In genomic region chr17:45423304-45423703, GRCh38 we compare ENCODE assay signal across 20 cellular contexts. TPM values are rescaled to one million over a fixed set of nuclear protein-coding genes. Genes with fewer than 3 reads are reported as not detected.
DNase-seq lines count a peak whose midpoint lies in the region; ATAC-seq, FAIRE-seq and TF ChIP-seq lines count a peak whose summit lies in the region.
"Had no signal": no experiment of that assay in that cellular context is flagged by ENCODE, and none has a peak within 500 bp of the region (broad histone marks: within the 10 kb centered on the region; RNA-seq: fewer than 3 reads in every experiment).

No MANE protein-coding gene starts in this region.

- H3K4me2 ChIP-seq in HepG2 (ENCODE audit: low read depth, low read length) = peak overlapping the region; percentile 90
- no peak overlapping the region for H3K4me2 ChIP-seq in K562 (ENCODE audit: insufficient read depth, low read length)
- peak overlapping the region; percentile 73 for H3K4me2 ChIP-seq in hepatocyte
- H3K4me2 ChIP-seq: BLaER1 had no signal

- ATAC-seq in HepG2 (no peak), right lobe of liver (no peak), K562 (no peak), HG03521 (IDR thresholded peaks at IDR 0.05; ENCODE audit: unreplicated experiment) (no peak)
- ATAC-seq: CD8-positive, alpha-beta T cell had no signal

- no peaks in the 10 kb centered on the region for H3K36me3 Mint-ChIP-seq in activated naive CD8-positive, alpha-beta T cell treated with anti-CD3 and anti-CD28 coated beads for 36 hours
- H3K36me3 Mint-ChIP-seq: CD8-positive, alpha-beta T cell had no signal

- H3K9me3 ChIP-seq in HepG2 (ENCODE audit: low read length) (no peaks in the 10 kb centered on the region), right lobe of liver (no peaks in the 10 kb centered on the region), K562 (replicated peaks; ENCODE audit: control insufficient read depth, insufficient read depth, low read depth, low read length) (no peaks in the 10 kb centered on the region; the same call in 1 of the 2 replicates), hepatocyte (ENCODE audit: low read depth) (no peaks in the 10 kb centered on the region)
- H3K9me3 ChIP-seq: BLaER1 had no signal

- H3K27ac ChIP-seq in HepG2 (ENCODE audit: extremely low read length, insufficient read depth, low read length) (no peak overlapping the region), right lobe of liver (no peak overlapping the region), K562 (ENCODE audit: extremely low read depth, low read depth, low read length) (no peak overlapping the region), hepatocyte (peak overlapping the region; percentile 23)
- H3K27ac ChIP-seq: BLaER1 had no signal

- H3K9me1 ChIP-seq in K562 (ENCODE audit: control insufficient read depth, insufficient read depth, low read length) = no peaks in the 10 kb centered on the region

- peaks cover 0 to 7% of the 10 kb centered on the region in 2 experiments; a peak in 2 of 5 replicates for H3K27me3 ChIP-seq in HepG2 (ENCODE audit: control insufficient read depth in 1 of 2, insufficient read depth in 2 of 2, low read length in 2 of 2)
- no peaks in the 10 kb centered on the region for H3K27me3 ChIP-seq in right lobe of liver
- H3K27me3 ChIP-seq in K562 (ENCODE audit: control insufficient read depth in 2 of 2, insufficient read depth in 2 of 2, low read length in 2 of 2) = no peaks in the 10 kb centered on the region
- peaks cover 2% of the 10 kb centered on the region for H3K27me3 ChIP-seq in hepatocyte
- H3K27me3 ChIP-seq: BLaER1 had no signal

- H3K9ac ChIP-seq in HepG2 (ENCODE audit: insufficient read depth, low read depth, low read length) = no peak overlapping the region
- H3K9ac ChIP-seq in K562 (ENCODE audit: insufficient read depth in 1 of 2, low read depth in 2 of 2, low read length in 2 of 2) = no peak overlapping the region
- H3K9ac ChIP-seq: BLaER1 had no signal

- peaks cover 33% of the 10 kb centered on the region for H3K79me2 ChIP-seq in HepG2 (ENCODE audit: insufficient read depth, low read length)
- H3K79me2 ChIP-seq in K562 (ENCODE audit: control insufficient read depth, insufficient read depth, low read length) = no peaks in the 10 kb centered on the region
- peaks cover 60% of the 10 kb centered on the region for H3K79me2 ChIP-seq in hepatocyte

- TF ChIP-seq EP300 in HepG2 (IDR thresholded peaks at IDR 0.05; ENCODE audit: low read depth in 2 of 2, low read length in 2 of 2) (no peak), HepG2 (CRISPR knock-in tag; IDR thresholded peaks at IDR 0.05; ENCODE audit: borderline replicate concordance) (no peak), K562 (IDR thresholded peaks at IDR 0.05; ENCODE audit: low read length) (no peak)

- H3K4me3 Mint-ChIP-seq in activated naive CD8-positive, alpha-beta T cell treated with anti-CD3 and anti-CD28 coated beads for 36 hours = no peak overlapping the region
- H3K4me3 Mint-ChIP-seq: CD8-positive, alpha-beta T cell had no signal

- TF ChIP-seq CTCF in HepG2 (CRISPR knock-in tag; IDR thresholded peaks at IDR 0.05) (no peak), right lobe of liver (IDR thresholded peaks at IDR 0.05) (no peak), K562 (IDR thresholded peaks at IDR 0.05 in 2 of 3, conservative IDR thresholded peaks at IDR 0.05 in 1 of 3; ENCODE audit: insufficient read depth in 2 of 3, low read depth in 1 of 3, low read length in 3 of 3) (no peak), hepatocyte (IDR thresholded peaks at IDR 0.05; ENCODE audit: poor library complexity) (no peak)

- no peak for TF ChIP-seq POLR2A in HepG2 (IDR thresholded peaks at IDR 0.05; ENCODE audit: insufficient read depth in 1 of 2, low read depth in 2 of 2, low read length in 2 of 2)
- TF ChIP-seq POLR2A in right lobe of liver (IDR thresholded peaks at IDR 0.05) = no peak
- no peak for TF ChIP-seq POLR2A in K562 (conservative IDR thresholded peaks at IDR 0.05)

- FAIRE-seq in HepG2 (lab: Jason Lieb, UNC) (no peak), K562 (lab: Jason Lieb, UNC) (no peak)
- FAIRE-seq: D721Med, GM12892, GM18507 had no signal

- intact Hi-C loops in HepG2 (cut with micrococcal nuclease; ENCODE audit: unreplicated experiment) = no loop called here
- intact Hi-C loops in right lobe of liver (cut with DNase I) = no loop called here
- intact Hi-C loops in K562 (cut with micrococcal nuclease) = no loop called here

- H3K9me3 Mint-ChIP-seq in activated naive CD8-positive, alpha-beta T cell treated with anti-CD3 and anti-CD28 coated beads for 36 hours = no peaks in the 10 kb centered on the region
- H3K9me3 Mint-ChIP-seq: CD8-positive, alpha-beta T cell had no signal

- CTCF ChIA-PET in HepG2 (lab: Yijun Ruan, JAX; ENCODE audit: low intra/inter-chr PET ratio, low total read pairs) = no interaction called here
- CTCF ChIA-PET in K562 (lab: Yijun Ruan, JAX; ENCODE audit: low intra/inter-chr PET ratio) = no interaction called here

- peaks cover 4% of the 10 kb centered on the region for H3K4me1 Mint-ChIP-seq in activated naive CD8-positive, alpha-beta T cell treated with anti-CD3 and anti-CD28 coated beads for 36 hours

- no peaks in the 10 kb centered on the region for H3K9me2 ChIP-seq in hepatocyte (replicated peaks; ENCODE audit: insufficient read depth)

- in situ Hi-C loops in HepG2 (cut with HindIII; ENCODE audit: extremely low pct_ligation_motif_present, low pct_unique_long_range_greater_than_20kb) = no loop called here
- in situ Hi-C loops in K562 (cut with MboI) = loop anchor here (10.0 to 25.0 kb wide), 2 partner anchors 211 to 414 kb away; partner anchors contain the start of gene SPPL2C

- H3K4me3 ChIP-seq in HepG2 (replicated peaks in 1 of 3; ENCODE audit: insufficient read depth in 1 of 3, low read depth in 2 of 3, low read length in 3 of 3) (peak overlapping the region in 1 of 3 experiments; percentile 10; a peak in 1 of 6 replicates), right lobe of liver (no peak overlapping the region), K562 (no peak overlapping the region), hepatocyte (no peak overlapping the region)
- H3K4me3 ChIP-seq: BLaER1 had no signal

- DNase-seq in HepG2 (ENCODE audit: low spot score) (no peak), right lobe of liver (no peak), K562 (ENCODE audit: extremely low read depth in 1 of 4, low spot score in 3 of 4) (no peak), hepatocyte (ENCODE audit: low spot score) (no peak), inferior parietal cortex (ENCODE audit: extremely low spot score) (no peak)
- DNase-seq in activated naive CD8-positive, alpha-beta T cell treated with anti-CD3 and anti-CD28 coated beads for 36 hours = no peak
- DNase-seq in stimulated activated CD8-positive, alpha-beta memory T cell treated with anti-CD3 and anti-CD28 coated beads, Interleukin-4, amount 100 ng/mL, for 48 hours = no peak
- DNase-seq: CD8-positive, alpha-beta T cell; GOT3; NCI-H1105 treated with DMSO at 0.1 percent for 48 hours; NCI-H1694; NCI-H2081 treated with DMSO at 0.1 percent for 48 hours; NK-92 treated with Interleukin-12 subunit alpha and Interleukin-12 subunit beta, amount 100 ng/mL, for 24 hours; RPMI8226; SHP77 treated with DMSO at 0.1 percent for 48 hours had no signal

- TF ChIP-seq RAD21 in HepG2 (CRISPR knock-in tag; IDR thresholded peaks at IDR 0.05) (no peak), K562 (CRISPR knock-in tag; conservative IDR thresholded peaks at IDR 0.05 in 1 of 2, IDR thresholded peaks at IDR 0.05 in 1 of 2) (no peak)

- BruUV-seq in HepG2 (replicated peaks; lab: Mats Ljungman, UMichigan) = no TSS peak
- no TSS peak for BruUV-seq in K562 (replicated peaks; lab: Mats Ljungman, UMichigan)

- peaks cover 40% of the 10 kb centered on the region for H3K4me1 ChIP-seq in HepG2 (ENCODE audit: insufficient read depth, low read length)
- peaks cover 0 to 11% (median 0%) of the 10 kb centered on the region in 4 donors for H3K4me1 ChIP-seq in right lobe of liver
- H3K4me1 ChIP-seq in K562 (replicated peaks in 1 of 2; ENCODE audit: control insufficient read depth in 2 of 2, insufficient read depth in 2 of 2, low read length in 2 of 2) = peaks cover 8 to 20% of the 10 kb centered on the region in 2 experiments
- H3K4me1 ChIP-seq in hepatocyte (ENCODE audit: insufficient read depth) = peaks cover 9% of the 10 kb centered on the region

- H3K27me3 Mint-ChIP-seq in activated naive CD8-positive, alpha-beta T cell treated with anti-CD3 and anti-CD28 coated beads for 36 hours = no peaks in the 10 kb centered on the region

- H2AFZ ChIP-seq in HepG2 (ENCODE audit: low read length) (no peak overlapping the region), K562 (ENCODE audit: low read depth, low read length) (no peak overlapping the region), hepatocyte (no peak overlapping the region)

- H3K27ac Mint-ChIP-seq in activated naive CD8-positive, alpha-beta T cell treated with anti-CD3 and anti-CD28 coated beads for 36 hours = no peak overlapping the region
- H3K27ac Mint-ChIP-seq: CD8-positive, alpha-beta T cell had no signal

- POLR2A ChIA-PET in HepG2 (lab: Yijun Ruan, JAX) (interaction anchor here (1.3 to 5.8 kb wide), 2 partner anchors 15 to 275 kb away, joined by 6 to 79 read pairs; partner anchors contain the start of gene HEXIM1), K562 (lab: Yijun Ruan, JAX) (interaction anchor here (1.0 kb wide), 1 partner anchor 15 kb away, joined by 3 read pairs; no protein-coding TSS in a partner anchor)

- H3K36me3 ChIP-seq in HepG2 (replicated peaks in 1 of 2; ENCODE audit: control insufficient read depth in 1 of 2, insufficient read depth in 2 of 2, low read length in 2 of 2) = no peaks in the 10 kb centered on the region; a peak in 2 of 5 replicates
- H3K36me3 ChIP-seq in right lobe of liver = no peaks in the 10 kb centered on the region
- H3K36me3 ChIP-seq in K562 (ENCODE audit: control insufficient read depth, insufficient read depth, low read length) = no peaks in the 10 kb centered on the region
- no peaks in the 10 kb centered on the region for H3K36me3 ChIP-seq in hepatocyte (replicated peaks; ENCODE audit: insufficient read depth, low read depth)
- H3K36me3 ChIP-seq: BLaER1 had no signal

- WGBS in HepG2 (ENCODE audit: low lambda C conversion rate) = 96% methylated on average over 3 of the region's 3 CpGs
- 60% methylated on average over 3 of the region's 3 CpGs for WGBS in right lobe of liver (ENCODE audit: insufficient coverage, low coverage, low lambda C conversion rate, missing lambda C conversion rate)
- 46% methylated on average over 3 of the region's 3 CpGs for WGBS in K562 (ENCODE audit: insufficient coverage, low coverage, missing lambda C conversion rate)
- 97% methylated on average over 3 of the region's 3 CpGs for WGBS in hepatocyte (ENCODE audit: low lambda C conversion rate, missing lambda C conversion rate)

- H4K20me1 ChIP-seq in HepG2 (ENCODE audit: insufficient read depth, low read length) (no peaks in the 10 kb centered on the region), K562 (replicated peaks; ENCODE audit: control insufficient read depth, insufficient read depth, low read length) (no peaks in the 10 kb centered on the region), hepatocyte (ENCODE audit: insufficient read depth, poor library complexity, severe bottlenecking) (peaks cover 7% of the 10 kb centered on the region)
- H4K20me1 ChIP-seq: BLaER1 had no signal

RNA-seq across cellular contexts. Expression of gene ARHGAP27, which starts 9.4 kb away (rescaled TPM):
- total RNA-seq in HepG2 (2016; rRNA removed; fragmentation: Illumina TruSeq; extraction: Trizol) (7.8 and 18.9 TPM in 2 replicates), right lobe of liver (1 to 10 TPM; 4.9 to 9.3 (median 6.8) TPM), K562 (2014; rRNA removed) (2.7 and 3.4 TPM in 2 replicates), K562 (2014; rRNA removed; fragmentation: Illumina TruSeq; extraction: Trizol) (0.64 and 1.1 TPM in 2 replicates), K562 (2015; rRNA removed; fragmentation: Illumina TruSeq; extraction: Trizol) (1.2 and 2.1 TPM in 2 replicates), K562 (2021) (3.0 and 3.7 TPM in 2 replicates), hepatocyte (27.9 and 78.1 TPM in 2 replicates)
- 4.4 and 4.5 TPM in 2 replicates for total RNA-seq in HepG2 (2016; cell fraction: cytosol; rRNA removed; fragmentation: Illumina TruSeq; extraction: Trizol; ENCODE audit: low read depth)
- total RNA-seq in HepG2 (2016; cell fraction: insoluble cytoplasmic fraction; rRNA removed; fragmentation: Illumina TruSeq; extraction: Trizol) = 6.7 and 19.6 TPM in 2 replicates
- 5.4 and 5.6 TPM in 2 replicates for total RNA-seq in HepG2 (2016; cell fraction: membrane; rRNA removed; fragmentation: Illumina TruSeq; extraction: Trizol)
- 23.4 and 28.4 TPM in 2 replicates for total RNA-seq in HepG2 (2016; cell fraction: nucleus; rRNA removed; fragmentation: Illumina TruSeq; extraction: Trizol)
- polyA plus RNA-seq in HepG2 (2011; rRNA removed) (15.5 and 20.0 TPM in 2 replicates), K562 (2011; rRNA removed) (4.6 and 6.0 TPM in 2 replicates), K562 (2014; fragmentation: Illumina TruSeq; extraction: Trizol) (1.8 and 1.9 TPM in 2 replicates), K562 (2014; fragmentation: Nextera tagmentation; extraction: Ambion mirVana) (under 1 TPM; 0.04 to 0.06 TPM), K562 (2014; rRNA removed) (2.9 and 3.8 TPM in 2 replicates), hepatocyte (21.1 and 24.4 TPM in 2 replicates)
- polyA plus RNA-seq in HepG2 (2011; cell fraction: cytosol; rRNA removed) = 5.4 and 8.7 TPM in 2 replicates
- polyA plus RNA-seq in HepG2 (2011; cell fraction: nucleus; rRNA removed) = 141 and 178 TPM in 2 replicates
- polyA plus RNA-seq in HepG2 (2012) = 6.9 and 8.4 TPM in 2 replicates
- 1.1 and 1.5 TPM in 2 replicates for polyA plus RNA-seq in HepG2 (2016; cell fraction: cytosol; fragmentation: Illumina TruSeq; extraction: Trizol; ENCODE audit: low read depth)
- polyA plus RNA-seq in HepG2 (2016; cell fraction: insoluble cytoplasmic fraction; fragmentation: Illumina TruSeq; extraction: Trizol; ENCODE audit: low read depth) = 8.6 and 9.5 TPM in 2 replicates
- polyA plus RNA-seq in HepG2 (2016; cell fraction: membrane; fragmentation: Illumina TruSeq; extraction: Trizol; ENCODE audit: low read depth) = 2.5 and 2.7 TPM in 2 replicates
- polyA plus RNA-seq in HepG2 (2016; cell fraction: nucleus; fragmentation: Illumina TruSeq; extraction: Trizol; ENCODE audit: insufficient read depth, low read depth) = 67.3 and 73.4 TPM in 2 replicates
- 17.3 and 32.8 TPM in 2 replicates for polyA minus RNA-seq in HepG2 (2011; rRNA and poly(A)+ RNA removed; ENCODE audit: low replicate concordance)
- polyA minus RNA-seq in HepG2 (2011; cell fraction: cytosol; rRNA and poly(A)+ RNA removed) = 4.6 and 4.8 TPM in 2 replicates
- 26.1 and 28.0 TPM in 2 replicates for polyA minus RNA-seq in HepG2 (2011; cell fraction: nucleus; rRNA and poly(A)+ RNA removed)
- total RNA-seq in K562 (2011; cell fraction: chromatin; rRNA removed; ENCODE audit: low replicate concordance) = 9.9 and 43.4 TPM in 2 replicates
- 15.5 and 24.8 TPM in 2 replicates for total RNA-seq in K562 (2011; cell fraction: nucleolus; rRNA removed)
- total RNA-seq in K562 (2011; cell fraction: nucleoplasm; rRNA removed) = 11.3 and 12.3 TPM in 2 replicates
- polyA plus RNA-seq in K562 (2011; cell fraction: cytosol; rRNA removed) = 3.5 and 9.2 TPM in 2 replicates
- 43.0 and 76.4 TPM in 2 replicates for polyA plus RNA-seq in K562 (2011; cell fraction: nucleus; rRNA removed)
- polyA plus RNA-seq in K562 (2012) = 1.8 and 4.2 TPM in 2 replicates
- polyA minus RNA-seq in K562 (2011; rRNA and poly(A)+ RNA removed) = 2.3 and 2.8 TPM in 2 replicates
- 3.5 and 3.8 TPM in 2 replicates for polyA minus RNA-seq in K562 (2011; cell fraction: cytosol; rRNA and poly(A)+ RNA removed)
- 10.3 and 16.0 TPM in 2 replicates for polyA minus RNA-seq in K562 (2011; cell fraction: nucleus; rRNA and poly(A)+ RNA removed)
- 10 to 100 TPM; 33.3 to 35.8 TPM for total RNA-seq in activated naive CD8-positive, alpha-beta T cell treated with anti-CD3 and anti-CD28 coated beads for 36 hours

Comparison
In these comparisons a context has a peak if more than half of its experiments do, and no peak if none do; other contexts are left out.
1. Of the 241 proteins assayed by ChIP-seq in both HepG2 and K562: peak only in HepG2: none; only in K562: CHD4; in both: ZFP36; in neither: 239.